8 cellular contexts compared by ENCODE assay signal in the genomic region with DNA sequence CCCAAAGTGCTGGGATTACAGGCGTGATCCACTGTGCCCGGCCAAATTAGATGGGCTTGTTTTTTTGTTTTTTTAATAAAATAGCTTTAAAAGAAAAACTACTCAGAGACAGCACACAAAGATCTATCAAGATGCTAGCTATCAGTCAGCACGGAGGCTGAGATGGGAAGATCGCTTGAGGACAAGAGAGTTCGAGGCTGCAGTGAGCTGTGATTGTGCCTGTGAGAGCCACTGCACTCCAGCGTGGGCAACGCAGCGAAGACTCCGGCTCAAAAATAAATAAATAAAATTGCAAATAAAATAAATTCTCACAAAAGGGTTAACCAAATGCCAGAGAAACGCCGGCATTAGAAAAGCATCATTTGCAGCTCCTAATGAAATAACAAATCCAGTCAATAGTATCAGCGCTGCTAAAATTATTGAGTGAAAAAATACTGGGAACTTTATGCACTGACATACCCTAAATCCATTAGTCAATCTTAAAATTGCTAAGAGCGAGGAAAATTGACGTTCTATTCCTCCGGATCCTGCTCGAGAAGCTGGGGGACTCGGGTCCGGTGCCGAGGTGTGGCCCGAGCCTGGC. TPM values are rescaled to one million over a fixed set of nuclear protein-coding genes. Genes with fewer than 3 reads are reported as not detected.
DNase-seq lines count a peak whose midpoint lies in the region; ATAC-seq, FAIRE-seq and TF ChIP-seq lines count a peak whose summit lies in the region.

No MANE protein-coding gene starts in this region.

- 11% methylated on average over 20 of the region's 20 CpGs for WGBS in heart right ventricle, 2 donors

- peak overlapping the region; percentile 90 for H3K27ac Mint-ChIP-seq in T-helper 17 cell

- H3K9me3 ChIP-seq in heart right ventricle (no peaks in the 10 kb centered on the region), T-helper 17 cell (ENCODE audit: control insufficient read depth, low read length, poor library complexity, severe bottlenecking) (no peaks in the 10 kb centered on the region)

- H3K4me1 ChIP-seq in heart right ventricle: peaks cover 3 to 41% (median 23%) of the 10 kb centered on the region in 9 donors

- ATAC-seq in heart right ventricle: no peak
- no peak for ATAC-seq in Right ventricle myocardium superior (ENCODE audit: poor library complexity)
- ATAC-seq in T-helper 17 cell: no peak
- no peak for ATAC-seq in GM18868 (IDR thresholded peaks at IDR 0.05; ENCODE audit: unreplicated experiment)
- ATAC-seq in HG02981 (IDR thresholded peaks at IDR 0.05; ENCODE audit: unreplicated experiment): no peak

- peaks cover 6% of the 10 kb centered on the region for H3K4me1 Mint-ChIP-seq in T-helper 17 cell

- no peaks in the 10 kb centered on the region for H3K27me3 Mint-ChIP-seq in T-helper 17 cell

- TF ChIP-seq CTCF in heart right ventricle (IDR thresholded peaks at IDR 0.05) (no peak), foreskin fibroblast (IDR thresholded peaks at IDR 0.05; ENCODE audit: low read depth, low read length) (no peak)

- H3K36me3 ChIP-seq in heart right ventricle: peaks cover 0 to 16% (median 0%) of the 10 kb centered on the region in 9 donors

- peak overlapping the region; percentile 71 to 97 (median 87) for H3K4me3 ChIP-seq in heart right ventricle
- peak overlapping the region; percentile 68 to 90 for H3K4me3 ChIP-seq in foreskin fibroblast (ENCODE audit: low read depth in 1 of 2, low read length in 2 of 2)

- no peaks in the 10 kb centered on the region for H3K36me3 Mint-ChIP-seq in T-helper 17 cell (ENCODE audit: low read depth)

- DNase-seq in heart right ventricle: no peak
- DNase-seq in Right ventricle myocardium superior: no peak
- DNase-seq in T-helper 17 cell: no peak
- peak; percentile 12 to 40 for DNase-seq in foreskin fibroblast
- peak; percentile 4 for DNase-seq in renal cortical epithelial cell (ENCODE audit: low read depth)
- no peak for DNase-seq in GM12891 (ENCODE audit: insufficient read length, low spot score)

- H3K27ac ChIP-seq in heart right ventricle: peak overlapping the region; percentile 81 to 98 (median 94)

- FAIRE-seq in GM12891 (lab: Jason Lieb, UNC): no peak

- no peaks in the 10 kb centered on the region for H3K27me3 ChIP-seq in heart right ventricle

- intact Hi-C loops in heart right ventricle (cut with DNase I) (no loop called here), Right ventricle myocardium superior (cut with DNase I) (no loop called here)

- H3K4me3 Mint-ChIP-seq in T-helper 17 cell: peak overlapping the region; percentile 94

- no peak for TF ChIP-seq POLR2A in GM12891 (IDR thresholded peaks at IDR 0.05; ENCODE audit: low read depth, low read length)

TF ChIP-seq in GM12891, 5 proteins besides CTCF, POLR2A, EP300 and RAD21:
- no peak for TF ChIP-seq POLR2AphosphoS5 (IDR thresholded peaks at IDR 0.05; ENCODE audit: low read depth, low read length)
- TF ChIP-seq POU2F2 (IDR thresholded peaks at IDR 0.05; ENCODE audit: low read depth, low read length): no peak
- TF ChIP-seq PAX5 (IDR thresholded peaks at IDR 0.05; ENCODE audit: insufficient read depth, low read length, severe bottlenecking): no peak
- no peak for TF ChIP-seq TAF1 (IDR thresholded peaks at IDR 0.05; ENCODE audit: low read depth, low read length)
- TF ChIP-seq SPI1 (IDR thresholded peaks at IDR 0.05; ENCODE audit: low read depth, low read length): no peak

RNA-seq across cellular contexts. Expression of a gene that starts 0.7 kb away (rescaled TPM):
- 10 to 100 TPM in 4 of 10 donors, 1 to 10 TPM in 6; 7.7 to 13.5 (median 9.7) TPM for total RNA-seq in heart right ventricle
- 1 to 10 TPM; 1.4 to 5.0 TPM for polyA plus RNA-seq in heart right ventricle
- 7.8 TPM for total RNA-seq in Right ventricle myocardium superior
- 1 to 10 TPM; 6.0 to 8.4 TPM for total RNA-seq in T-helper 17 cell
- 13.5 and 31.6 TPM in 2 replicates for total RNA-seq in renal cortical epithelial cell
- 3.3 TPM for polyA plus RNA-seq in GM12891 (2012; ENCODE audit: low read depth, missing spikeins)

Comparison
In these comparisons a context has a peak if more than half of its experiments do, and no peak if none do; other contexts are left out.
1. DNase-seq: peak in foreskin fibroblast (2 of 2) and renal cortical epithelial cell (single experiment); none in heart right ventricle (0 of 2), Right ventricle myocardium superior (single experiment), T-helper 17 cell (0 of 3) and GM12891 (single experiment).